In genomic region chr5:37478086-37478485, GRCh38 we compare ENCODE assay signal across 25 cellular contexts.
"Had no signal": no experiment of that assay in that cellular context is flagged by ENCODE, and none has a peak within 500 bp of the region (broad histone marks: within the 10 kb centered on the region; RNA-seq: fewer than 3 reads in every experiment).

No MANE protein-coding gene starts in this region.

- H3K27me3 ChIP-seq: brain microvascular endothelial cell, SJCRH30 had no signal

- H3K4me3 ChIP-seq: SJCRH30, SK-N-MC had no signal

- H3K36me3 ChIP-seq: brain microvascular endothelial cell, WERI-Rb-1 had no signal

- H3K27ac ChIP-seq: brain microvascular endothelial cell, SJCRH30, SK-N-MC, WERI-Rb-1 had no signal

- H3K9me3 ChIP-seq: SJCRH30 had no signal

- ATAC-seq: activated CD8-positive, alpha-beta T cell treated with anti-CD3 and anti-CD28 coated beads for 36 hours; activated naive CD8-positive, alpha-beta T cell treated with anti-CD3 and anti-CD28 coated beads, Interleukin-2, amount 50 U/mL, for 24 hours; Panc1 had no signal

- DNase-seq: activated CD4-positive, alpha-beta T cell treated with anti-CD3 and anti-CD28 coated beads for 1 hour; activated CD4-positive, alpha-beta T cell treated with anti-CD3 and anti-CD28 coated beads for 48 hours; activated CD4-positive, CD25-positive, alpha-beta regulatory T cell; activated CD8-positive, alpha-beta T cell treated with anti-CD3 and anti-CD28 coated beads for 36 hours; activated effector memory CD4-positive, alpha-beta T cell treated with Interleukin-2 at 50 U/mL for 16 hours; activated naive CD4-positive, alpha-beta T cell treated with anti-CD3 and anti-CD28 coated beads, Interleukin-2, amount 10 ng/mL, durations not matched to agents 7 days and 5 days; activated naive CD8-positive, alpha-beta T cell treated with anti-CD3 and anti-CD28 coated beads, Interleukin-2, amount 50 U/mL, for 24 hours; activated T-cell treated with anti-CD3 and anti-CD28 coated beads, Interleukin-2, amount 50 U/mL, for 24 hours; aorta; brain microvascular endothelial cell; central memory CD4-positive, alpha-beta T cell; KG1; NCI-H1105 treated with DMSO at 0.1 percent for 48 hours; NCI-H1436 treated with DMSO at 0.1 percent for 48 hours; NCI-H1694 treated with DMSO at 0.1 percent for 48 hours; NCI-H2029; NCI-H2171; NCI-H510A; NCI-H526; SHP77; T1000; WERI-Rb-1 had no signal
